27 cellular contexts compared by ENCODE assay signal in the genomic region with DNA sequence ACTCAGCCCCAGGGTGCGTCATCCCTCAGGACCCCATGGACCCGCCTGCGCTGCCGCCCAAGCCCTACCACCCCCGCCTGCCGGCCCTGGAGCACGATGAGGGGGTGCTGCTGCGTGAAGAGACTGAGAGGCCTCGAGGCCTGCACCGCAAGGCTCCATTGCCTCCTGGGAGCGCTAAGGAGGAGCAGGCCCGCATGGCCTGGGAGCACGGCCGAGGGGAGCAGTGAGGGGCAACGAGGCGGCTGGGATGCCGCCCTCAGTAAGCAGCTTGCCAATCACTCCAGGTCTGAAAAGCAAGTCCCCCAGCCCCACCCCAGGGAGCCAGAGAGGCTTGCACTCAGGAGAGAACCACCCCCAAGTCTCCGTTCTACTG.
"Had no signal": no experiment of that assay in that cellular context is flagged by ENCODE, and none has a peak within 500 bp of the region (broad histone marks: within the 10 kb centered on the region; RNA-seq: fewer than 3 reads in every experiment).

No MANE protein-coding gene starts in this region.

- DNase-seq: hypothalamus; immature natural killer cell; left colon; mesendoderm; midbrain; mucosa of descending colon; naive thymus-derived CD4-positive, alpha-beta T cell; occipital lobe; ovary; retina; stimulated activated CD4-positive, alpha-beta T cell treated with anti-CD3 and anti-CD28 coated beads, Interleukin-12 subunit alpha, Interleukin-12 subunit beta, amount 100 ng/mL, for 4 hours; stimulated activated CD4-positive, alpha-beta T cell treated with anti-CD3 and anti-CD28 coated beads, Interleukin-15, amount 100 ng/mL, for 24 hours; stimulated activated CD4-positive, alpha-beta T cell treated with anti-CD3 and anti-CD28 coated beads, Interleukin-2, amount 100 ng/mL, for 24 hours; stimulated activated CD4-positive, alpha-beta T cell treated with anti-CD3 and anti-CD28 coated beads, Interleukin-4, amount 100 ng/mL, for 1 hour; stimulated activated naive B cell treated with anti-CD40 and anti-IgM and Interleukin-4, amounts not matched to agents 10 μg/mL and 1 μg/mL and 100 μg/mL, for 72 hours; stimulated activated naive CD8-positive, alpha-beta T cell treated with anti-CD3 and anti-CD28 coated beads, Interleukin-15, Interleukin-2, amounts not matched to agents 100 U/mL and 50 U/mL, for 24 hours; uterus had no signal

- H3K27me3 Mint-ChIP-seq: naive thymus-derived CD4-positive, alpha-beta T cell; natural killer cell treated with Interleukin-12 subunit alpha and Interleukin-12 subunit beta and Interleukin-15 and Interleukin-18, amount 100 ng/mL, for 72 hours; type B pancreatic cell had no signal

- H3K27ac ChIP-seq: left lung, neutrophil, ovary, prostate gland, skin epidermis, tibial nerve, uterus had no signal

- H3K27me3 ChIP-seq: left lung, neutrophil, ovary, tibial nerve, uterus had no signal

- H3K27ac Mint-ChIP-seq: immature natural killer cell; natural killer cell treated with Interleukin-12 subunit alpha and Interleukin-12 subunit beta and Interleukin-15 and Interleukin-18, amount 100 ng/mL, for 72 hours; stimulated activated naive B cell treated with anti-CD40 and anti-IgM and Interleukin-4, amounts not matched to agents 10 μg/mL and 1 μg/mL and 100 μg/mL, for 72 hours; type B pancreatic cell had no signal

- H3K36me3 ChIP-seq: left lung, neutrophil, ovary, prostate gland, tibial nerve, uterus had no signal

- H3K4me3 ChIP-seq: left lung, lung, mucosa of descending colon, ovary, prostate gland, skin epidermis, tibial nerve, uterus had no signal

- H3K4me3 Mint-ChIP-seq: immature natural killer cell; naive thymus-derived CD4-positive, alpha-beta T cell; natural killer cell treated with Interleukin-12 subunit alpha and Interleukin-12 subunit beta and Interleukin-15 and Interleukin-18, amount 100 ng/mL, for 72 hours; stimulated activated naive B cell treated with anti-CD40 and anti-IgM and Interleukin-4, amounts not matched to agents 10 μg/mL and 1 μg/mL and 100 μg/mL, for 72 hours; type B pancreatic cell had no signal

- ATAC-seq: left colon; left lung; mucosa of descending colon; naive thymus-derived CD4-positive, alpha-beta T cell; natural killer cell treated with Interleukin-12 subunit alpha and Interleukin-12 subunit beta and Interleukin-15 and Interleukin-18, amount 100 ng/mL, for 72 hours; right cardiac atrium; sciatic nerve; stimulated activated naive B cell treated with anti-CD40 and anti-IgM and Interleukin-4, amounts not matched to agents 10 μg/mL and 1 μg/mL and 100 μg/mL, for 72 hours; stimulated activated naive CD8-positive, alpha-beta T cell treated with anti-CD3 and anti-CD28 coated beads, Interleukin-15, Interleukin-2, amounts not matched to agents 100 U/mL and 50 U/mL, for 24 hours had no signal

- H3K9me3 Mint-ChIP-seq: immature natural killer cell; naive thymus-derived CD4-positive, alpha-beta T cell; natural killer cell treated with Interleukin-12 subunit alpha and Interleukin-12 subunit beta and Interleukin-15 and Interleukin-18, amount 100 ng/mL, for 72 hours; stimulated activated naive B cell treated with anti-CD40 and anti-IgM and Interleukin-4, amounts not matched to agents 10 μg/mL and 1 μg/mL and 100 μg/mL, for 72 hours; type B pancreatic cell had no signal

- H3K9me3 ChIP-seq: left lung, mucosa of descending colon, neutrophil, ovary, prostate gland, tibial nerve, uterus had no signal
